ENCODE assay signal across 8 cellular contexts in the genomic region with DNA sequence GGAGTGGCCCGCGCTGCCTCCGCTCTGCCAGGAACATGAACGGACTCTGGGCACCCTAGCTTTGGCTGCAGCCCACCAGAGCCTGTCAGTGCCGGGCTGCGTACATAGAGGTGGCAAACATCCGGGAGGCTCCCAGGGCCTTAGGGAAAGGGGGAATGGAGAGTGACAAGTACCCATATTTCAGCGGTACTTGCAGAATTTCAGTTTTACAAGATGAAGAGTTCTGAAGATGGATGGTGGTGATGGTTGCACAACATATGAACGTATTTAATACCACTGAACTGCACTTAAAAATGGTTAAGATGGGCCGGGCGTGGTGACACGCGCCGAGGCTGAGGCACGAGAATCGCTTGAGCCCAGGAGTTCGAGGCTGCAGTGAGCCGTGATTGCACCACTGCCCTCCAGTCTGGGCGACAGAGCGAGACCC. TPM values are rescaled to one million over a fixed set of nuclear protein-coding genes. Genes with fewer than 3 reads are reported as not detected.
A peak's percentile ranks its signal among the peaks of the same experiment; 100 is the strongest.
DNase-seq lines count a peak whose midpoint lies in the region; ATAC-seq and TF ChIP-seq lines count a peak whose summit lies in the region.

No MANE protein-coding gene starts in this region.

- H3K27me3 ChIP-seq in adipocyte (replicated peaks; ENCODE audit: control insufficient read depth, insufficient read depth, low read length), result no peaks in the 10 kb centered on the region
- H3K27me3 ChIP-seq in left lung, result no peaks in the 10 kb centered on the region
- no peaks in the 10 kb centered on the region for H3K27me3 ChIP-seq in thymus (ENCODE audit: control insufficient read depth, insufficient read depth)

- H3K36me3 Mint-ChIP-seq in activated T-cell treated with anti-CD3 and anti-CD28 coated beads, Interleukin-2, amount 50 U/mL, for 4 hours (ENCODE audit: insufficient read depth), result peaks cover 25% of the 10 kb centered on the region

- peaks cover 39% of the 10 kb centered on the region for H3K4me1 Mint-ChIP-seq in activated T-cell treated with anti-CD3 and anti-CD28 coated beads, Interleukin-2, amount 50 U/mL, for 4 hours (ENCODE audit: low read depth)

- H3K9ac ChIP-seq in adipocyte (ENCODE audit: low read length), result peak overlapping the region; percentile 98

- H3K4me3 ChIP-seq in adipocyte (ENCODE audit: low read length) (peak overlapping the region; percentile 96), left lung (peak overlapping the region; percentile 65 to 92), thymus (ENCODE audit: low read length) (peak overlapping the region; percentile 55)

- peaks cover 10% of the 10 kb centered on the region for H3K36me3 ChIP-seq in adipocyte (ENCODE audit: control insufficient read depth, insufficient read depth, low read length, severe bottlenecking)
- H3K36me3 ChIP-seq in left lung, result peaks cover 0 to 12% of the 10 kb centered on the region in 2 donors
- H3K36me3 ChIP-seq in thymus (ENCODE audit: control insufficient read depth, insufficient read depth), result no peaks in the 10 kb centered on the region

- intact Hi-C loops in left lung (cut with DNase I), result no loop called here

- no peak for TF ChIP-seq CTCF in left lung (IDR thresholded peaks at IDR 0.05)

- H3K27ac ChIP-seq in left lung (peak overlapping the region; percentile 86 to 97), thymus (ENCODE audit: low read depth) (peak overlapping the region; percentile 89)

- H3K4me1 ChIP-seq in adipocyte (ENCODE audit: control insufficient read depth, insufficient read depth, low read length), result peaks cover 41% of the 10 kb centered on the region
- H3K4me1 ChIP-seq in left lung, result peaks cover 6 to 35% of the 10 kb centered on the region in 2 donors
- H3K4me1 ChIP-seq in thymus (ENCODE audit: control insufficient read depth, insufficient read depth, low read length), result peaks cover 3% of the 10 kb centered on the region

- H3K9me3 ChIP-seq in adipocyte (ENCODE audit: control insufficient read depth, low read length) (no peaks in the 10 kb centered on the region), left lung (no peaks in the 10 kb centered on the region), thymus (ENCODE audit: control insufficient read depth) (no peaks in the 10 kb centered on the region)

- no peak for DNase-seq in activated T-cell treated with anti-CD3 and anti-CD28 coated beads, Interleukin-2, amount 50 U/mL, for 4 hours
- no peak for DNase-seq in activated T-cell treated with anti-CD3 and anti-CD28 coated beads, Interleukin-2, amount 50 U/mL, for 1 hour
- DNase-seq in adipocyte (ENCODE audit: low read depth), result no peak
- no peak for DNase-seq in left lung
- no peak for DNase-seq in activated CD8-positive, alpha-beta memory T cell treated with anti-CD3 and anti-CD28 coated beads for 24 hours

- WGBS in thymus, result 9% methylated on average over 20 of the region's 20 CpGs

- no peak for ATAC-seq in activated T-cell treated with anti-CD3 and anti-CD28 coated beads, Interleukin-2, amount 50 U/mL, for 4 hours
- no peak for ATAC-seq in left lung
- ATAC-seq in HG02885 (IDR thresholded peaks at IDR 0.05; ENCODE audit: poor library complexity, unreplicated experiment), result no peak
- no peak for ATAC-seq in HG02759 (IDR thresholded peaks at IDR 0.05; ENCODE audit: unreplicated experiment)

- no peaks in the 10 kb centered on the region for H3K27me3 Mint-ChIP-seq in activated T-cell treated with anti-CD3 and anti-CD28 coated beads, Interleukin-2, amount 50 U/mL, for 4 hours (ENCODE audit: low read depth)

- peak overlapping the region; percentile 95 for H3K4me3 Mint-ChIP-seq in activated T-cell treated with anti-CD3 and anti-CD28 coated beads, Interleukin-2, amount 50 U/mL, for 4 hours

- no peaks in the 10 kb centered on the region for H3K9me3 Mint-ChIP-seq in activated T-cell treated with anti-CD3 and anti-CD28 coated beads, Interleukin-2, amount 50 U/mL, for 4 hours

RNA-seq across cellular contexts. Expression of a gene that starts 0.9 kb away (rescaled TPM):
- total RNA-seq in activated T-cell treated with anti-CD3 and anti-CD28 coated beads, Interleukin-2, amount 50 U/mL, for 4 hours, result 100 to 1,000 TPM; 408 to 545 (median 430) TPM
- total RNA-seq in left lung, result 10 to 100 TPM; 44.6 to 81.2 TPM
- 47.0 TPM for polyA plus RNA-seq in thymus

RNA-seq across cellular contexts. Expression of a gene that starts 20.6 kb away (rescaled TPM):
- total RNA-seq in activated T-cell treated with anti-CD3 and anti-CD28 coated beads, Interleukin-2, amount 50 U/mL, for 4 hours, result 100 to 1,000 TPM; 171 to 175 (median 173) TPM
- total RNA-seq in left lung, result 100 to 1,000 TPM; 120 to 154 TPM
- polyA plus RNA-seq in thymus, result 68.4 TPM

RNA-seq across cellular contexts. Expression of a gene that starts 51.6 kb away (rescaled TPM):
- 100 to 1,000 TPM; 103 to 110 (median 109) TPM for total RNA-seq in activated T-cell treated with anti-CD3 and anti-CD28 coated beads, Interleukin-2, amount 50 U/mL, for 4 hours
- 10 to 100 TPM; 34.7 to 39.6 TPM for total RNA-seq in left lung
- 34.4 TPM for polyA plus RNA-seq in thymus

Comparison
In these comparisons a context has a peak if more than half of its experiments do, and no peak if none do; other contexts are left out.
1. RNA of a gene that starts 0.9 kb away (total RNA-seq): 408 to 545 TPM in activated T-cell treated with anti-CD3 and anti-CD28 coated beads, Interleukin-2, amount 50 U/mL, for 4 hours; 44.6 to 81.2 TPM in left lung; every median in the first group is over 4 times any median in the second.
2. Peak in every context shown above with its lines, with median percentiles within 50 percentile points of each other: H3K4me3 ChIP-seq.